ENCODE assay signal across 17 cellular contexts in genomic region chr15:44695274-44695673, GRCh38. TPM values are rescaled to one million over a fixed set of nuclear protein-coding genes. Genes with fewer than 3 reads are reported as not detected.
DNase-seq lines count a peak whose midpoint lies in the region; ATAC-seq, FAIRE-seq and TF ChIP-seq lines count a peak whose summit lies in the region.
"Had no signal": no experiment of that assay in that cellular context is flagged by ENCODE, and none has a peak within 500 bp of the region (broad histone marks: within the 10 kb centered on the region; RNA-seq: fewer than 3 reads in every experiment).

No MANE protein-coding gene starts in this region.

- H3K4me1 Mint-ChIP-seq in GM23338 (no peaks in the 10 kb centered on the region), mesothelial cell of epicardium (no peaks in the 10 kb centered on the region)
- peaks cover 23% of the 10 kb centered on the region for H3K4me1 Mint-ChIP-seq in stimulated activated memory B cell treated with anti-CD40 and anti-IgM and Interleukin-4, amounts not matched to agents 10 μg/mL and 1 μg/mL and 100 μg/mL, for 72 hours

- no peak overlapping the region for H3K9ac ChIP-seq in GM12878 (ENCODE audit: control insufficient read depth, insufficient read depth, low read length)

- FAIRE-seq in GM12878 (lab: Jason Lieb, UNC): no peak

- BruUV-seq in GM12878 (replicated peaks; lab: Mats Ljungman, UMichigan): no TSS peak

- no peak overlapping the region for H3K27ac Mint-ChIP-seq in GM23338
- H3K27ac Mint-ChIP-seq in mesothelial cell of epicardium: peak overlapping the region; percentile 4
- H3K27ac Mint-ChIP-seq in stimulated activated memory B cell treated with anti-CD40 and anti-IgM and Interleukin-4, amounts not matched to agents 10 μg/mL and 1 μg/mL and 100 μg/mL, for 72 hours: peak overlapping the region; percentile 12

- ATAC-seq in GM23338 (no peak), GM12878 (no peak), HG02885 (IDR thresholded peaks at IDR 0.05; ENCODE audit: poor library complexity, unreplicated experiment) (no peak)
- ATAC-seq in stimulated activated memory B cell treated with anti-CD40 and anti-IgM and Interleukin-4, amounts not matched to agents 10 μg/mL and 1 μg/mL and 100 μg/mL, for 72 hours: no peak

- H3K27me3 ChIP-seq in GM23338 (ENCODE audit: insufficient read depth) (no peaks in the 10 kb centered on the region), GM12878 (replicated peaks in 1 of 2; ENCODE audit: control insufficient read depth in 2 of 2, insufficient read depth in 2 of 2, low read length in 1 of 2) (no peaks in the 10 kb centered on the region; a peak in 1 of 4 replicates)
- H3K27me3 ChIP-seq: Peyer's patch had no signal

- in situ Hi-C loops in GM12878 (cut with MboI): no loop called here

- no peak for TF ChIP-seq POLR2A in GM12878 (IDR thresholded peaks at IDR 0.05; ENCODE audit: low read depth, low read length)

- RAD21 ChIA-PET in GM12878 (lab: Charles Lee; ENCODE audit: unreplicated experiment): interaction anchor here (1.3 to 2.6 kb wide), 2 partner anchors 16 to 31 kb away, joined by 3 to 13 read pairs; partner anchors contain the start of genes B2M, PATL2 and SPG11

- H2AFZ ChIP-seq in GM23338 (peak overlapping the region; percentile 75; the same call in 1 of the 2 replicates), GM12878 (ENCODE audit: control insufficient read depth, low read depth, low read length) (no peak overlapping the region)

- no peak for DNase-seq in GM23338 (ENCODE audit: low spot score)
- DNase-seq in GM12878 (ENCODE audit: low read depth, low spot score): no peak
- no peak for DNase-seq in mesothelial cell of epicardium (ENCODE audit: low spot score in 2 of 2, unreplicated experiment in 2 of 2)
- no peak for DNase-seq in posterior vena cava (ENCODE audit: low spot score)
- no peak for DNase-seq in GM19240 (ENCODE audit: insufficient read length, low spot score)
- DNase-seq: ACHN, DMS 273 treated with DMSO at 0.1 percent for 48 hours, KG1, NCI-H1092, NCI-H1694, NCI-H345, NCI-H774, Peyer's patch, Right ventricle myocardium superior had no signal

- WGBS in GM12878 (ENCODE audit: insufficient coverage, insufficient replicate concordance, low lambda C conversion rate, missing lambda C conversion rate): 97% methylated on average over 3 of the region's 3 CpGs

- TF ChIP-seq CTCF in GM23338 (conservative IDR thresholded peaks at IDR 0.05; ENCODE audit: low read depth in 2 of 2) (no peak), GM12878 (IDR thresholded peaks at IDR 0.05 in 2 of 3, conservative IDR thresholded peaks at IDR 0.05 in 1 of 3; ENCODE audit: control insufficient read depth in 2 of 3, extremely low read depth in 1 of 3, insufficient read depth in 1 of 3, low read depth in 3 of 3, low read length in 3 of 3) (no peak), mesothelial cell of epicardium (IDR thresholded peaks at IDR 0.05; ENCODE audit: unreplicated experiment) (no peak)

- H3K36me3 ChIP-seq in GM23338 (ENCODE audit: insufficient read depth) (no peaks in the 10 kb centered on the region), GM12878 (ENCODE audit: control insufficient read depth in 2 of 2, insufficient read depth in 2 of 2, low read length in 1 of 2) (no peaks in the 10 kb centered on the region)
- H3K36me3 ChIP-seq: Peyer's patch had no signal

- no peaks in the 10 kb centered on the region; the same call in 2 of the 3 replicates for H3K9me3 Mint-ChIP-seq in GM23338
- H3K9me3 Mint-ChIP-seq in mesothelial cell of epicardium: peaks cover 16% of the 10 kb centered on the region
- peaks cover 5% of the 10 kb centered on the region for H3K9me3 Mint-ChIP-seq in stimulated activated memory B cell treated with anti-CD40 and anti-IgM and Interleukin-4, amounts not matched to agents 10 μg/mL and 1 μg/mL and 100 μg/mL, for 72 hours

- H3K4me1 ChIP-seq in GM23338 (ENCODE audit: insufficient read depth): no peaks in the 10 kb centered on the region
- no peaks in the 10 kb centered on the region for H3K4me1 ChIP-seq in GM12878 (ENCODE audit: control insufficient read depth, insufficient read depth, low read length)
- H3K4me1 ChIP-seq: Peyer's patch had no signal

- TF ChIP-seq RAD21 in GM12878 (IDR thresholded peaks at IDR 0.05; ENCODE audit: insufficient read depth, low read depth, low read length): no peak

- H3K9me3 ChIP-seq in GM12878 (replicated peaks; ENCODE audit: control insufficient read depth, insufficient read depth, low read length): no peaks in the 10 kb centered on the region
- H3K9me3 ChIP-seq: Peyer's patch had no signal

- H3K4me2 ChIP-seq in GM23338: no peak overlapping the region
- no peak overlapping the region for H3K4me2 ChIP-seq in GM12878 (ENCODE audit: control insufficient read depth, insufficient read depth)

- no peaks in the 10 kb centered on the region for H3F3A ChIP-seq in GM23338 (replicated peaks; ENCODE audit: low read depth)

- H3K27me3 Mint-ChIP-seq in GM23338 (ENCODE audit: insufficient read depth, low read depth, poor library complexity): peaks cover 2% of the 10 kb centered on the region
- peaks cover 20% of the 10 kb centered on the region for H3K27me3 Mint-ChIP-seq in mesothelial cell of epicardium (ENCODE audit: low read depth)
- H3K27me3 Mint-ChIP-seq in stimulated activated memory B cell treated with anti-CD40 and anti-IgM and Interleukin-4, amounts not matched to agents 10 μg/mL and 1 μg/mL and 100 μg/mL, for 72 hours: no peaks in the 10 kb centered on the region

- SMC1A ChIA-PET in GM12878 (lab: Charles Lee; ENCODE audit: uncharacterized antibody, unreplicated experiment): interaction anchor here (0.7 to 1.8 kb wide), 3 partner anchors 16 to 43 kb away, joined by 3 to 5 read pairs (median 5); partner anchors contain the start of genes B2M, PATL2 and SPG11

- POLR2A ChIA-PET in GM12878 (lab: Charles Lee): interaction anchor here (0.6 to 1.8 kb wide), 3 partner anchors 29 to 119 kb away, joined by 4 to 6 read pairs (median 5); partner anchors contain the start of gene TRIM69

- TF ChIP-seq EP300 in GM12878 (IDR thresholded peaks at IDR 0.05; ENCODE audit: borderline replicate concordance in 1 of 2, control insufficient read depth in 1 of 2, low read depth in 2 of 2, low read length in 2 of 2): no peak

- intact Hi-C loops in GM12878 (cut with micrococcal nuclease; ENCODE audit: unreplicated experiment): no loop called here
- intact Hi-C loops in posterior vena cava (cut with DNase I): no loop called here

- no peaks in the 10 kb centered on the region for H3K79me2 ChIP-seq in GM23338 (replicated peaks; ENCODE audit: insufficient read depth)
- H3K79me2 ChIP-seq in GM12878 (ENCODE audit: control insufficient read depth, insufficient read depth, low read length): no peaks in the 10 kb centered on the region

- H3K36me3 Mint-ChIP-seq in GM23338 (ENCODE audit: low read depth): no peaks in the 10 kb centered on the region
- no peaks in the 10 kb centered on the region for H3K36me3 Mint-ChIP-seq in mesothelial cell of epicardium
- H3K36me3 Mint-ChIP-seq in stimulated activated memory B cell treated with anti-CD40 and anti-IgM and Interleukin-4, amounts not matched to agents 10 μg/mL and 1 μg/mL and 100 μg/mL, for 72 hours: no peaks in the 10 kb centered on the region

- CTCF ChIA-PET in GM12878 (lab: Yijun Ruan, JAX): interaction anchor here (1.2 to 2.4 kb wide), 4 partner anchors 10 to 42 kb away, joined by 4 to 8 read pairs (median 6); partner anchors contain the start of gene TRIM69

- H3K4me3 Mint-ChIP-seq in GM23338 (no peak overlapping the region), mesothelial cell of epicardium (no peak overlapping the region)
- H3K4me3 Mint-ChIP-seq in stimulated activated memory B cell treated with anti-CD40 and anti-IgM and Interleukin-4, amounts not matched to agents 10 μg/mL and 1 μg/mL and 100 μg/mL, for 72 hours: no peak overlapping the region

- no peak overlapping the region for H3K4me3 ChIP-seq in GM23338
- no peak overlapping the region for H3K4me3 ChIP-seq in GM12878
- H3K4me3 ChIP-seq: Peyer's patch had no signal

- H3K9me2 ChIP-seq in GM23338 (ENCODE audit: insufficient read depth): 0 out of 2 replicates have a peak, but pooled peaks cover 5% of the 10 kb centered on the region

- H3K27ac ChIP-seq in GM23338 (ENCODE audit: low read depth): no peak overlapping the region
- no peak overlapping the region for H3K27ac ChIP-seq in GM12878 (ENCODE audit: control insufficient read depth, insufficient read depth)
- H3K27ac ChIP-seq: HL-60, Peyer's patch had no signal

- no peaks in the 10 kb centered on the region for H4K20me1 ChIP-seq in GM23338 (replicated peaks; ENCODE audit: insufficient read depth)
- no peaks in the 10 kb centered on the region for H4K20me1 ChIP-seq in GM12878 (ENCODE audit: control insufficient read depth, insufficient read depth)

RNA-seq across cellular contexts. Expression of gene PATL2, which starts 15.8 kb away (rescaled TPM):
- 0.35 TPM in 1 of 2 replicates, not detected in the other for total RNA-seq in GM23338 (2014; rRNA removed; shearing (Covaris generic))
- polyA plus RNA-seq in GM23338 (2016; fragmentation: Nextera tagmentation; extraction: Ambion mirVana) (0.10 and 0.19 TPM in 2 replicates), GM12878 (2011; rRNA removed) (13.5 and 14.8 TPM in 2 replicates), GM12878 (2014; fragmentation: Illumina TruSeq; extraction: Trizol) (11.9 and 14.8 TPM in 2 replicates), GM12878 (2014; fragmentation: Nextera tagmentation; extraction: Ambion mirVana) (10 to 100 TPM; 12.4 TPM), GM12878 (2014; rRNA removed) (16.2 and 19.3 TPM in 2 replicates), GM12878 (2016; fragmentation: Nextera tagmentation; extraction: Ambion mirVana) (1 to 10 TPM; 4.2 to 7.3 TPM)
- total RNA-seq in GM12878 (2013; cell fraction: nucleolus; rRNA removed): 27.2 and 29.4 TPM in 2 replicates
- total RNA-seq in GM12878 (2014; rRNA removed) (11.0 and 11.5 TPM in 2 replicates), GM12878 (2014; rRNA removed; fragmentation: Illumina TruSeq; extraction: Trizol) (12.5 and 13.1 TPM in 2 replicates), GM12878 (2021) (10.7 and 11.5 TPM in 2 replicates), mesothelial cell of epicardium (0.66 to 1.3 TPM (median 1.1 TPM) in 3 replicates), posterior vena cava (1 to 10 TPM; 1.0 to 2.2 TPM)
- 14.7 TPM for polyA plus RNA-seq in GM12878 (2011; ENCODE audit: low read depth)
- 11.4 and 11.8 TPM in 2 replicates for polyA plus RNA-seq in GM12878 (2011; cell fraction: cytosol; rRNA removed)
- 47.9 and 62.2 TPM in 2 replicates for polyA plus RNA-seq in GM12878 (2011; cell fraction: nucleus; rRNA removed)
- 16.2 and 17.7 TPM in 2 replicates for polyA plus RNA-seq in GM12878 (2012)
- 6.1 and 8.7 TPM in 2 replicates for polyA minus RNA-seq in GM12878 (2011; rRNA and poly(A)+ RNA removed)
- 2.1 and 6.7 TPM in 2 replicates for polyA minus RNA-seq in GM12878 (2011; cell fraction: cytosol; rRNA and poly(A)+ RNA removed)
- polyA minus RNA-seq in GM12878 (2011; cell fraction: nucleus; rRNA and poly(A)+ RNA removed): 10.9 and 15.6 TPM in 2 replicates

RNA-seq across cellular contexts. Expression of gene B2M, which starts 16.0 kb away (rescaled TPM):
- total RNA-seq in GM23338 (2014; rRNA removed; shearing (Covaris generic)): 167 and 183 TPM in 2 replicates
- polyA plus RNA-seq in GM23338 (2016; fragmentation: Nextera tagmentation; extraction: Ambion mirVana) (180 and 191 TPM in 2 replicates), GM12878 (2011; rRNA removed) (12,663 and 17,808 TPM in 2 replicates), GM12878 (2014; fragmentation: Illumina TruSeq; extraction: Trizol) (11,414 and 13,691 TPM in 2 replicates), GM12878 (2014; fragmentation: Nextera tagmentation; extraction: Ambion mirVana) (over 10,000 TPM; 16,306 to 22,794 TPM), GM12878 (2014; rRNA removed) (4,868 and 5,894 TPM in 2 replicates), GM12878 (2016; fragmentation: Nextera tagmentation; extraction: Ambion mirVana) (1,000 to 10,000 TPM; 8,335 to 8,413 TPM)
- 6,462 and 7,066 TPM in 2 replicates for total RNA-seq in GM12878 (2013; cell fraction: nucleolus; rRNA removed)
- total RNA-seq in GM12878 (2014; rRNA removed) (4,481 and 5,701 TPM in 2 replicates), GM12878 (2014; rRNA removed; fragmentation: Illumina TruSeq; extraction: Trizol) (5,217 and 5,589 TPM in 2 replicates), GM12878 (2021) (2,901 and 3,170 TPM in 2 replicates), mesothelial cell of epicardium (237 to 256 TPM (median 240 TPM) in 3 replicates), posterior vena cava (1,000 to 10,000 TPM; 1,809 to 2,111 TPM)
- 6,007 TPM for polyA plus RNA-seq in GM12878 (2011; ENCODE audit: low read depth)
- 7,019 and 28,739 TPM in 2 replicates for polyA plus RNA-seq in GM12878 (2011; cell fraction: cytosol; rRNA removed)
- 2,031 and 2,366 TPM in 2 replicates for polyA plus RNA-seq in GM12878 (2011; cell fraction: nucleus; rRNA removed)
- 6,970 and 7,434 TPM in 2 replicates for polyA plus RNA-seq in GM12878 (2012)
- polyA minus RNA-seq in GM12878 (2011; rRNA and poly(A)+ RNA removed): 2,834 and 3,344 TPM in 2 replicates
- polyA minus RNA-seq in GM12878 (2011; cell fraction: cytosol; rRNA and poly(A)+ RNA removed): 1,355 and 1,504 TPM in 2 replicates
- polyA minus RNA-seq in GM12878 (2011; cell fraction: nucleus; rRNA and poly(A)+ RNA removed): 373 and 393 TPM in 2 replicates

RNA-seq across cellular contexts. Expression of gene SPG11, which starts 31.8 kb away (rescaled TPM):
- 35.7 and 42.2 TPM in 2 replicates for total RNA-seq in GM23338 (2014; rRNA removed; shearing (Covaris generic))
- polyA plus RNA-seq in GM23338 (2016; fragmentation: Nextera tagmentation; extraction: Ambion mirVana) (23.3 and 23.9 TPM in 2 replicates), GM12878 (2011; rRNA removed) (78.0 and 85.1 TPM in 2 replicates), GM12878 (2014; fragmentation: Illumina TruSeq; extraction: Trizol) (48.2 and 51.5 TPM in 2 replicates), GM12878 (2014; fragmentation: Nextera tagmentation; extraction: Ambion mirVana) (10 to 100 TPM; 22.1 to 23.6 TPM), GM12878 (2014; rRNA removed) (39.9 and 46.2 TPM in 2 replicates), GM12878 (2016; fragmentation: Nextera tagmentation; extraction: Ambion mirVana) (10 to 100 TPM; 34.3 to 41.7 TPM)
- 375 and 390 TPM in 2 replicates for total RNA-seq in GM12878 (2013; cell fraction: nucleolus; rRNA removed)
- total RNA-seq in GM12878 (2014; rRNA removed) (61.2 and 65.6 TPM in 2 replicates), GM12878 (2014; rRNA removed; fragmentation: Illumina TruSeq; extraction: Trizol) (57.2 and 62.1 TPM in 2 replicates), GM12878 (2021) (59.2 and 59.3 TPM in 2 replicates), mesothelial cell of epicardium (84.6 to 90.0 TPM (median 85.9 TPM) in 3 replicates), posterior vena cava (10 to 100 TPM; 51.4 to 65.4 TPM)
- polyA plus RNA-seq in GM12878 (2011; ENCODE audit: low read depth): 25.8 TPM
- polyA plus RNA-seq in GM12878 (2011; cell fraction: cytosol; rRNA removed): 84.0 and 93.3 TPM in 2 replicates
- 99.7 and 125 TPM in 2 replicates for polyA plus RNA-seq in GM12878 (2011; cell fraction: nucleus; rRNA removed)
- polyA plus RNA-seq in GM12878 (2012): 41.8 and 52.2 TPM in 2 replicates
- polyA minus RNA-seq in GM12878 (2011; rRNA and poly(A)+ RNA removed): 143 and 157 TPM in 2 replicates
- polyA minus RNA-seq in GM12878 (2011; cell fraction: cytosol; rRNA and poly(A)+ RNA removed): 38.9 and 54.1 TPM in 2 replicates
- 68.2 and 117 TPM in 2 replicates for polyA minus RNA-seq in GM12878 (2011; cell fraction: nucleus; rRNA and poly(A)+ RNA removed)

RNA-seq across cellular contexts. Expression of gene TRIM69, which starts 41.1 kb away (rescaled TPM):
- total RNA-seq in GM23338 (2014; rRNA removed; shearing (Covaris generic)): 7.0 and 8.3 TPM in 2 replicates
- polyA plus RNA-seq in GM23338 (2016; fragmentation: Nextera tagmentation; extraction: Ambion mirVana) (3.5 and 4.3 TPM in 2 replicates), GM12878 (2011; rRNA removed) (52.7 and 73.6 TPM in 2 replicates), GM12878 (2014; fragmentation: Illumina TruSeq; extraction: Trizol) (46.8 and 57.8 TPM in 2 replicates), GM12878 (2014; fragmentation: Nextera tagmentation; extraction: Ambion mirVana) (10 to 100 TPM; 11.2 to 20.4 TPM), GM12878 (2014; rRNA removed) (32.4 and 37.8 TPM in 2 replicates), GM12878 (2016; fragmentation: Nextera tagmentation; extraction: Ambion mirVana) (10 to 100 TPM; 36.9 to 44.9 TPM)
- 15.1 and 16.3 TPM in 2 replicates for total RNA-seq in GM12878 (2013; cell fraction: nucleolus; rRNA removed)
- total RNA-seq in GM12878 (2014; rRNA removed) (29.5 and 35.0 TPM in 2 replicates), GM12878 (2014; rRNA removed; fragmentation: Illumina TruSeq; extraction: Trizol) (38.7 and 43.6 TPM in 2 replicates), GM12878 (2021) (48.8 and 50.7 TPM in 2 replicates), mesothelial cell of epicardium (16.2 to 19.6 TPM (median 17.5 TPM) in 3 replicates), posterior vena cava (10 to 100 TPM; 20.0 to 28.7 TPM)
- polyA plus RNA-seq in GM12878 (2011; ENCODE audit: low read depth): 28.8 TPM
- polyA plus RNA-seq in GM12878 (2011; cell fraction: cytosol; rRNA removed): 24.7 and 25.5 TPM in 2 replicates
- 17.8 and 22.2 TPM in 2 replicates for polyA plus RNA-seq in GM12878 (2011; cell fraction: nucleus; rRNA removed)
- polyA plus RNA-seq in GM12878 (2012): 33.7 and 47.6 TPM in 2 replicates
- polyA minus RNA-seq in GM12878 (2011; rRNA and poly(A)+ RNA removed): 42.7 and 56.3 TPM in 2 replicates
- 16.0 and 18.2 TPM in 2 replicates for polyA minus RNA-seq in GM12878 (2011; cell fraction: cytosol; rRNA and poly(A)+ RNA removed)
- 33.6 and 42.5 TPM in 2 replicates for polyA minus RNA-seq in GM12878 (2011; cell fraction: nucleus; rRNA and poly(A)+ RNA removed)
